Comparison of ENCODE assay signal across 33 cellular contexts in genomic region chr15:62787401-62787800, GRCh38.
"Had no signal": no experiment of that assay in that cellular context is flagged by ENCODE, and none has a peak within 500 bp of the region (broad histone marks: within the 10 kb centered on the region; RNA-seq: fewer than 3 reads in every experiment).

No MANE protein-coding gene starts in this region.

- ATAC-seq: activated naive CD4-positive, alpha-beta T cell treated with anti-CD3 and anti-CD28 coated beads, Interleukin-2, amount 50 U/mL, for 72 hours; activated T-cell treated with anti-CD3 and anti-CD28 coated beads, Interleukin-2, amount 50 U/mL, for 4 hours had no signal

- H3K36me3 ChIP-seq: adrenal gland had no signal

- H3K9me3 ChIP-seq: adrenal gland, MG63 had no signal

- H3K4me3 Mint-ChIP-seq: activated B cell treated with CpG ODN at 0.5 μM for 24 hours; activated CD4-positive, alpha-beta memory T cell treated with anti-CD3 and anti-CD28 coated beads for 36 hours; activated naive CD4-positive, alpha-beta T cell treated with anti-CD3 and anti-CD28 coated beads for 36 hours; activated T-cell treated with anti-CD3 and anti-CD28 coated beads, Interleukin-2, amount 50 U/mL, for 4 hours; activated T-helper 1 cell treated with anti-CD3 and anti-CD28 coated beads, Interleukin-12 subunit alpha, Interleukin-12 subunit beta, Interleukin-2, Interleukin-4 antibody, amounts not matched to agents 30 ng/mL and 10 ng/mL and 1 ng/mL, durations not matched to agents 14 hours and 24 hours and 36 hours; brain had no signal

- H3K27me3 Mint-ChIP-seq: activated B cell treated with CpG ODN at 0.5 μM for 24 hours, brain had no signal

- H3K27me3 ChIP-seq: adrenal gland, MG63 had no signal

- H3K27ac ChIP-seq: adrenal gland had no signal

- DNase-seq: activated B cell treated with CpG ODN at 0.5 μM for 24 hours; activated CD4-positive, alpha-beta memory T cell treated with anti-CD3 and anti-CD28 coated beads for 36 hours; activated CD4-positive, alpha-beta T cell treated with anti-CD3 and anti-CD28 coated beads for 4 hours; activated CD4-positive, alpha-beta T cell treated with anti-CD3 and anti-CD28 coated beads, Interleukin-2, amount 50 U/mL, for 1 hour; activated CD4-positive, CD25-positive, alpha-beta regulatory T cell treated with anti-CD3 and anti-CD28 coated beads, Interleukin-2, amount 50 U/mL, for 72 hours; activated CD8-positive, alpha-beta memory T cell treated with anti-CD3 and anti-CD28 coated beads, Interleukin-2, amount 50 U/mL, for 4 hours; activated gamma-delta T cell treated with Interleukin-2 at 50 U/mL for 16 hours; activated naive CD4-positive, alpha-beta T cell treated with anti-CD3 and anti-CD28 coated beads for 36 hours; activated T-cell treated with anti-CD3 and anti-CD28 coated beads for 4 hours; activated T-cell treated with anti-CD3 and anti-CD28 coated beads, Interleukin-2, amount 50 U/mL, for 4 hours; adrenal gland; caudate nucleus; Kasumi-1; KG1; MG63; NCI-H1048; NCI-H1105 treated with DMSO at 0.1 percent for 48 hours; NCI-H1436 treated with DMSO at 0.1 percent for 48 hours; NCI-H1694 treated with DMSO at 0.1 percent for 48 hours; NCI-H2029; NCI-H345; NCI-H526; NCI-H748 treated with DMSO at 0.1 percent for 48 hours; NK-92 treated with Interleukin-12 subunit alpha and Interleukin-12 subunit beta, amount 100 ng/mL, for 24 hours; OCI-M1; Right ventricle myocardium superior; SW 1271; T-helper 1 cell; T-helper 2 cell; T-helper 9 cell had no signal

- H3K4me1 Mint-ChIP-seq: activated B cell treated with CpG ODN at 0.5 μM for 24 hours had no signal

- H3K27ac Mint-ChIP-seq: activated B cell treated with CpG ODN at 0.5 μM for 24 hours; activated CD4-positive, alpha-beta memory T cell treated with anti-CD3 and anti-CD28 coated beads for 36 hours; activated naive CD4-positive, alpha-beta T cell treated with anti-CD3 and anti-CD28 coated beads for 36 hours; activated naive CD4-positive, alpha-beta T cell treated with anti-CD3 and anti-CD28 coated beads, Interleukin-2, amount 50 U/mL, for 72 hours; activated T-helper 1 cell treated with anti-CD3 and anti-CD28 coated beads, Interleukin-12 subunit alpha, Interleukin-12 subunit beta, Interleukin-2, Interleukin-4 antibody, amounts not matched to agents 30 ng/mL and 10 ng/mL and 1 ng/mL, durations not matched to agents 14 hours and 24 hours and 36 hours; brain had no signal

- H3K4me3 ChIP-seq: adrenal gland, MG63 had no signal

- H3K36me3 Mint-ChIP-seq: activated CD4-positive, alpha-beta memory T cell treated with anti-CD3 and anti-CD28 coated beads for 36 hours; activated naive CD4-positive, alpha-beta T cell treated with anti-CD3 and anti-CD28 coated beads, Interleukin-2, amount 50 U/mL, for 72 hours had no signal

- H3K9me3 Mint-ChIP-seq: activated B cell treated with CpG ODN at 0.5 μM for 24 hours; activated CD4-positive, alpha-beta memory T cell treated with anti-CD3 and anti-CD28 coated beads for 36 hours; activated naive CD4-positive, alpha-beta T cell treated with anti-CD3 and anti-CD28 coated beads for 36 hours; activated naive CD4-positive, alpha-beta T cell treated with anti-CD3 and anti-CD28 coated beads, Interleukin-2, amount 50 U/mL, for 72 hours; activated T-cell treated with anti-CD3 and anti-CD28 coated beads, Interleukin-2, amount 50 U/mL, for 4 hours; activated T-helper 1 cell treated with anti-CD3 and anti-CD28 coated beads, Interleukin-12 subunit alpha, Interleukin-12 subunit beta, Interleukin-2, Interleukin-4 antibody, amounts not matched to agents 30 ng/mL and 10 ng/mL and 1 ng/mL, durations not matched to agents 14 hours and 24 hours and 36 hours; brain had no signal
